21 cellular contexts compared by ENCODE assay signal in the genomic region with DNA sequence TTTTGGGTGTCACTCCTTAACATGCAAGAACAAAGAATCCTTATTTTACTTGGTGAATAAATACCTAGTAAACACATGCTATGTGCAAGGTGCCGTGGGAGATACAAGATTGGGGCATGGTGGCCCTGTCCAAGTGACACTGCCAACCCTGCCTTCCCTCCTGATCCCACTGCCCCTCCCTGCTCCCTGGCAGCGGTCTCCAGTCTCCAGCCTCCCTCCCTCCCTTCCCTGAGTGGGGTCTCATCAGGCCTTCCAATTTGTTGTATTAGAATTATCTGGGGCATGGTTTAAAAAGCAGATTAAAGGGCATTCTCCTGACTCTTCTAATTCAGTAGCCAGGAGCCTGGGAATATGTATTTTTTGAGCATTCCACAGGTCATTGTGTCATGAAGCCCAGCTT. TPM values are rescaled to one million over a fixed set of nuclear protein-coding genes. Genes with fewer than 3 reads are reported as not detected.
"Had no signal": no experiment of that assay in that cellular context is flagged by ENCODE, and none has a peak within 500 bp of the region (broad histone marks: within the 10 kb centered on the region; RNA-seq: fewer than 3 reads in every experiment).

No MANE protein-coding gene starts in this region.

- H3K4me1 ChIP-seq: right atrium auricular region, sigmoid colon, tibial artery, upper lobe of right lung had no signal

- H3K9me3 ChIP-seq: right atrium auricular region, sigmoid colon, tibial artery, upper lobe of right lung had no signal

- ATAC-seq: left cardiac atrium, left ventricle myocardium superior had no signal

- H2AFZ ChIP-seq: hepatocyte had no signal

- FAIRE-seq: colon, kidney had no signal

- H3K4me3 Mint-ChIP-seq: naive B cell; nephron; stimulated activated naive CD8-positive, alpha-beta T cell treated with anti-CD3 and anti-CD28 coated beads, Interleukin-15, Interleukin-2, amounts not matched to agents 100 ng/mL and 50 ng/mL, for 24 hours had no signal

- H3K4me2 ChIP-seq: hepatocyte had no signal

- H3K4me1 Mint-ChIP-seq: nephron had no signal

- H3K27me3 Mint-ChIP-seq: naive B cell; stimulated activated naive CD8-positive, alpha-beta T cell treated with anti-CD3 and anti-CD28 coated beads, Interleukin-15, Interleukin-2, amounts not matched to agents 100 ng/mL and 50 ng/mL, for 24 hours had no signal

- H3K27ac Mint-ChIP-seq: nephron had no signal

- H3K4me3 ChIP-seq: hepatocyte, right atrium auricular region, sigmoid colon, skin epidermis, tibial artery, upper lobe of right lung had no signal

- H3K27me3 ChIP-seq: hepatocyte, right atrium auricular region, sigmoid colon, tibial artery, upper lobe of right lung had no signal

- H3K9me3 Mint-ChIP-seq: naive B cell; nephron; stimulated activated naive CD8-positive, alpha-beta T cell treated with anti-CD3 and anti-CD28 coated beads, Interleukin-15, Interleukin-2, amounts not matched to agents 100 ng/mL and 50 ng/mL, for 24 hours had no signal

- DNase-seq: cerebellar nuclear complex; dermis blood vessel endothelial cell; foreskin melanocyte; head of caudate nucleus; kidney; left cardiac atrium; left ventricle myocardium superior; mesendoderm; naive B cell; posterior cingulate gyrus; sigmoid colon; stimulated activated CD4-positive, alpha-beta T cell treated with anti-CD3 and anti-CD28 coated beads, Interleukin-12 subunit alpha, Interleukin-12 subunit beta, amount 100 ng/mL, for 4 hours; tibial artery; upper lobe of right lung had no signal

- H3K27ac ChIP-seq: hepatocyte, right atrium auricular region, sigmoid colon, skin epidermis, tibial artery, upper lobe of right lung had no signal

RNA-seq across cellular contexts. Expression of gene TMED6, which starts 12.5 kb away (rescaled TPM):
- total RNA-seq: left ventricle myocardium superior, right atrium auricular region, sigmoid colon, temporal lobe had no signal
